In the genomic region with DNA sequence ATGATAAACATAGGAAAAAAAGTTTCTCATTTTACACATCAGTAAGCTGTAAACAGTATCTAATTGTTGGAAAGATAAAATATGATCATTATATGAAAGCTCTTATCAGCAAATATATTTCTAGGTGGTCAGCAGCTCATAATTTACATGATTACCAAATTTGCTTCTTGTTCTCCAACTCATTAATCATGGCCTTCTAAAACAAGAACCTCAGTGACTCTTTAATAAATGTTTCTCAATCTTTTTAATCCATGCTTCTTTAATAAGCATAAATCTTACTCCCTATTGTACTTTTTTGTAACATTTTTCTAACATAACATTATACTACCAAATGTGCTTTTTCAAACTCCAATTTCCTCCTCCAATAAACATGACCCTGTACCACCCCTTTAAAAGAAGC, we compare ENCODE assay signal across 15 cellular contexts. TPM values are rescaled to one million over a fixed set of nuclear protein-coding genes. Genes with fewer than 3 reads are reported as not detected.
A peak's percentile ranks its signal among the peaks of the same experiment; 100 is the strongest.
DNase-seq lines count a peak whose midpoint lies in the region; ATAC-seq and TF ChIP-seq lines count a peak whose summit lies in the region.
"Had no signal": no experiment of that assay in that cellular context is flagged by ENCODE, and none has a peak within 500 bp of the region (broad histone marks: within the 10 kb centered on the region; RNA-seq: fewer than 3 reads in every experiment).

No MANE protein-coding gene starts in this region.

- H3K27me3 ChIP-seq in left ventricle myocardium inferior (ENCODE audit: low read depth) (no peaks in the 10 kb centered on the region), gastroesophageal sphincter (no peaks in the 10 kb centered on the region), subcutaneous abdominal adipose tissue (ENCODE audit: control insufficient read depth in 5 of 5, insufficient read depth in 4 of 5, low read length in 5 of 5) (no peaks in the 10 kb centered on the region)
- H3K27me3 ChIP-seq: adrenal gland, hepatocyte, tibial nerve had no signal

- POLR2A ChIA-PET in WTC11 (lab: Charles Lee) = interaction anchor here (1.4 to 1.8 kb wide), 2 partner anchors 8 to 14 kb away, joined by 3 to 4 read pairs; no protein-coding TSS in a partner anchor

- no peaks in the 10 kb centered on the region for H3K9me3 ChIP-seq in left ventricle myocardium inferior (replicated peaks)
- H3K9me3 ChIP-seq in gastroesophageal sphincter = no peaks in the 10 kb centered on the region
- no peaks in the 10 kb centered on the region for H3K9me3 ChIP-seq in subcutaneous abdominal adipose tissue (ENCODE audit: control insufficient read depth in 5 of 5, low read length in 5 of 5)
- H3K9me3 ChIP-seq: adrenal gland, tibial nerve had no signal

- CTCF ChIA-PET in WTC11 (lab: Charles Lee) = no interaction called here

- peaks cover 89% of the 10 kb centered on the region for H3K4me1 Mint-ChIP-seq in WTC11

- peak overlapping the region; percentile 94 for H3K27ac Mint-ChIP-seq in WTC11

- no peaks in the 10 kb centered on the region for H3K36me3 ChIP-seq in left ventricle myocardium inferior
- H3K36me3 ChIP-seq in gastroesophageal sphincter = no peaks in the 10 kb centered on the region
- no peaks in the 10 kb centered on the region for H3K36me3 ChIP-seq in subcutaneous abdominal adipose tissue (ENCODE audit: control insufficient read depth in 5 of 5, insufficient read depth in 5 of 5, low read length in 5 of 5)
- H3K36me3 ChIP-seq: adrenal gland, tibial nerve had no signal

- intact Hi-C loops in left ventricle myocardium inferior (cut with micrococcal nuclease) = no loop called here
- intact Hi-C loops in left cardiac atrium (cut with DNase I) = no loop called here

- H3K9me3 Mint-ChIP-seq in WTC11 = no peaks in the 10 kb centered on the region

- TF ChIP-seq EP300 in gastroesophageal sphincter (IDR thresholded peaks at IDR 0.05) = no peak

- H3K4me3 ChIP-seq in left ventricle myocardium inferior (no peak overlapping the region), gastroesophageal sphincter (no peak overlapping the region), subcutaneous abdominal adipose tissue (ENCODE audit: low read depth in 1 of 5, low read length in 5 of 5) (no peak overlapping the region)
- H3K4me3 ChIP-seq: adrenal gland, hepatocyte, tibial nerve had no signal

- DNase-seq in left ventricle myocardium inferior = no peak
- DNase-seq in left cardiac atrium = no peak
- DNase-seq in WTC11 (ENCODE audit: low spot score) = no peak
- no peak for DNase-seq in HuH-7.5 (ENCODE audit: low spot score)
- DNase-seq in NCI-H2107 treated with DMSO at 0.1 percent for 48 hours (lab: John Stamatoyannopoulos, UW; ENCODE audit: unreplicated experiment) = no peak
- no peak for DNase-seq in DMS153 (lab: John Stamatoyannopoulos, UW)
- DNase-seq: activated CD4-positive, alpha-beta T cell treated with anti-CD3 and anti-CD28 coated beads for 4 hours; adrenal gland; NCI-H1105; NCI-H2171 treated with DMSO at 0.1 percent for 48 hours had no signal

- peak overlapping the region in 1 of 5 donors; percentile 10 for H3K9ac ChIP-seq in subcutaneous abdominal adipose tissue (ENCODE audit: low read length in 5 of 5)

- H3K27ac ChIP-seq in left ventricle myocardium inferior (replicated peaks) (peak overlapping the region; percentile 99), gastroesophageal sphincter (peak overlapping the region; percentile 63 to 99 (median 98)), subcutaneous abdominal adipose tissue (ENCODE audit: low read depth, low read length) (peak overlapping the region; percentile 98)
- H3K27ac ChIP-seq: adrenal gland, tibial nerve had no signal

- TF ChIP-seq POLR2A in gastroesophageal sphincter (IDR thresholded peaks at IDR 0.05) = no peak

- no peaks in the 10 kb centered on the region for H3K36me3 Mint-ChIP-seq in WTC11

- no peaks in the 10 kb centered on the region for H3K27me3 Mint-ChIP-seq in WTC11 (ENCODE audit: low read depth)

- H3K4me1 ChIP-seq in left ventricle myocardium inferior (peaks cover 98% of the 10 kb centered on the region), gastroesophageal sphincter (peaks cover 8 to 94% (median 28%) of the 10 kb centered on the region in 3 donors), subcutaneous abdominal adipose tissue (ENCODE audit: control insufficient read depth in 5 of 5, insufficient read depth in 5 of 5, low read length in 5 of 5) (peaks cover 0 to 70% (median 68%) of the 10 kb centered on the region in 5 donors)

- ATAC-seq in left cardiac atrium (no peak), WTC11 (no peak), gastroesophageal sphincter (no peak)
- ATAC-seq: left lobe of liver had no signal

- peak overlapping the region; percentile 69 for H3K4me3 Mint-ChIP-seq in WTC11

- no peak for TF ChIP-seq CTCF in left ventricle myocardium inferior (IDR thresholded peaks at IDR 0.05; ENCODE audit: borderline replicate concordance)
- TF ChIP-seq CTCF in WTC11 (IDR thresholded peaks at IDR 0.05) = no peak
- TF ChIP-seq CTCF in gastroesophageal sphincter (IDR thresholded peaks at IDR 0.05) = no peak

TF ChIP-seq in WTC11, 78 proteins besides CTCF, POLR2A, EP300 and RAD21:
- TF ChIP-seq GABPB1 (CRISPR knock-in tag; IDR thresholded peaks at IDR 0.05) = no peak
- TF ChIP-seq ZNF317 (CRISPR knock-in tag; IDR thresholded peaks at IDR 0.05; ENCODE audit: borderline replicate concordance, low read depth) = no peak
- TF ChIP-seq, protein P1, sequence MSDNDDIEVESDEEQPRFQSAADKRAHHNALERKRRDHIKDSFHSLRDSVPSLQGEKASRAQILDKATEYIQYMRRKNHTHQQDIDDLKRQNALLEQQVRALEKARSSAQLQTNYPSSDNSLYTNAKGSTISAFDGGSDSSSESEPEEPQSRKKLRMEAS (CRISPR knock-in tag; IDR thresholded peaks at IDR 0.05) = no peak
- TF ChIP-seq, protein P2, sequence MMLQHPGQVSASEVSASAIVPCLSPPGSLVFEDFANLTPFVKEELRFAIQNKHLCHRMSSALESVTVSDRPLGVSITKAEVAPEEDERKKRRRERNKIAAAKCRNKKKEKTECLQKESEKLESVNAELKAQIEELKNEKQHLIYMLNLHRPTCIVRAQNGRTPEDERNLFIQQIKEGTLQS (CRISPR knock-in tag; conservative IDR thresholded peaks at IDR 0.05) = no peak
- no peak for TF ChIP-seq ELF4 (CRISPR knock-in tag; IDR thresholded peaks at IDR 0.05; ENCODE audit: low read depth)
- TF ChIP-seq JAZF1 (CRISPR knock-in tag; IDR thresholded peaks at IDR 0.05) = no peak
- TF ChIP-seq, protein P3, sequence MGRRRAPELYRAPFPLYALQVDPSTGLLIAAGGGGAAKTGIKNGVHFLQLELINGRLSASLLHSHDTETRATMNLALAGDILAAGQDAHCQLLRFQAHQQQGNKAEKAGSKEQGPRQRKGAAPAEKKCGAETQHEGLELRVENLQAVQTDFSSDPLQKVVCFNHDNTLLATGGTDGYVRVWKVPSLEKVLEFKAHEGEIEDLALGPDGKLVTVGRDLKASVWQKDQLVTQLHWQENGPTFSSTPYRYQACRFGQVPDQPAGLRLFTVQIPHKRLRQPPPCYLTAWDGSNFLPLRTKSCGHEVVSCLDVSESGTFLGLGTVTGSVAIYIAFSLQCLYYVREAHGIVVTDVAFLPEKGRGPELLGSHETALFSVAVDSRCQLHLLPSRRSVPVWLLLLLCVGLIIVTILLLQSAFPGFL (CRISPR knock-in tag; IDR thresholded peaks at IDR 0.05; ENCODE audit: borderline replicate concordance) = no peak
- TF ChIP-seq ESRRA (CRISPR knock-in tag; IDR thresholded peaks at IDR 0.05; ENCODE audit: borderline replicate concordance) = no peak
- no peak for TF ChIP-seq SOX15 (CRISPR knock-in tag; IDR thresholded peaks at IDR 0.05)
- TF ChIP-seq ZNF396 (CRISPR knock-in tag; IDR thresholded peaks at IDR 0.05; ENCODE audit: borderline replicate concordance) = no peak
- no peak for TF ChIP-seq ZNF671 (CRISPR knock-in tag; IDR thresholded peaks at IDR 0.05)
- no peak for TF ChIP-seq NFE2L1 (CRISPR knock-in tag; IDR thresholded peaks at IDR 0.05)
- TF ChIP-seq JUN (CRISPR knock-in tag; IDR thresholded peaks at IDR 0.05) = no peak
- TF ChIP-seq ZNF121 (CRISPR knock-in tag; IDR thresholded peaks at IDR 0.05) = no peak
- TF ChIP-seq, protein P4, sequence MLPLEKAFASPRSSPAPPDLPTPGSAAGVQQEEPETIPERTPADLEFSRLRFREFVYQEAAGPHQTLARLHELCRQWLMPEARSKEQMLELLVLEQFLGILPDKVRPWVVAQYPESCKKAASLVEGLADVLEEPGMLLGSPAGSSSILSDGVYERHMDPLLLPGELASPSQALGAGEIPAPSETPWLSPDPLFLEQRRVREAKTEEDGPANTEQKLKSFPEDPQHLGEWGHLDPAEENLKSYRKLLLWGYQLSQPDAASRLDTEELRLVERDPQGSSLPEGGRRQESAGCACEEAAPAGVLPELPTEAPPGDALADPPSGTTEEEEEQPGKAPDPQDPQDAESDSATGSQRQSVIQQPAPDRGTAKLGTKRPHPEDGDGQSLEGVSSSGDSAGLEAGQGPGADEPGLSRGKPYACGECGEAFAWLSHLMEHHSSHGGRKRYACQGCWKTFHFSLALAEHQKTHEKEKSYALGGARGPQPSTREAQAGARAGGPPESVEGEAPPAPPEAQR (CRISPR knock-in tag; IDR thresholded peaks at IDR 0.05) = no peak
- TF ChIP-seq ZNF263 (CRISPR knock-in tag; IDR thresholded peaks at IDR 0.05; ENCODE audit: low read depth) = no peak
- no peak for TF ChIP-seq OVOL2 (CRISPR knock-in tag; IDR thresholded peaks at IDR 0.05; ENCODE audit: borderline replicate concordance)
- no peak for TF ChIP-seq SMAD3 (CRISPR knock-in tag; IDR thresholded peaks at IDR 0.05; ENCODE audit: borderline replicate concordance)
- no peak for TF ChIP-seq ZNF138 (CRISPR knock-in tag; conservative IDR thresholded peaks at IDR 0.05)

RNA-seq across cellular contexts. Expression of a gene that starts 5.9 kb away (rescaled TPM):
- total RNA-seq in left ventricle myocardium inferior (542 TPM), left cardiac atrium (100 to 1,000 TPM; 462 to 660 TPM), WTC11 (2021) (317 to 344 TPM (median 321 TPM) in 3 replicates), gastroesophageal sphincter (1,000 to 10,000 TPM in 3 of 4 donors, 100 to 1,000 TPM in 1; 998 to 2,832 (median 1,462) TPM)
